8 cellular contexts compared by ENCODE assay signal in the genomic region with DNA sequence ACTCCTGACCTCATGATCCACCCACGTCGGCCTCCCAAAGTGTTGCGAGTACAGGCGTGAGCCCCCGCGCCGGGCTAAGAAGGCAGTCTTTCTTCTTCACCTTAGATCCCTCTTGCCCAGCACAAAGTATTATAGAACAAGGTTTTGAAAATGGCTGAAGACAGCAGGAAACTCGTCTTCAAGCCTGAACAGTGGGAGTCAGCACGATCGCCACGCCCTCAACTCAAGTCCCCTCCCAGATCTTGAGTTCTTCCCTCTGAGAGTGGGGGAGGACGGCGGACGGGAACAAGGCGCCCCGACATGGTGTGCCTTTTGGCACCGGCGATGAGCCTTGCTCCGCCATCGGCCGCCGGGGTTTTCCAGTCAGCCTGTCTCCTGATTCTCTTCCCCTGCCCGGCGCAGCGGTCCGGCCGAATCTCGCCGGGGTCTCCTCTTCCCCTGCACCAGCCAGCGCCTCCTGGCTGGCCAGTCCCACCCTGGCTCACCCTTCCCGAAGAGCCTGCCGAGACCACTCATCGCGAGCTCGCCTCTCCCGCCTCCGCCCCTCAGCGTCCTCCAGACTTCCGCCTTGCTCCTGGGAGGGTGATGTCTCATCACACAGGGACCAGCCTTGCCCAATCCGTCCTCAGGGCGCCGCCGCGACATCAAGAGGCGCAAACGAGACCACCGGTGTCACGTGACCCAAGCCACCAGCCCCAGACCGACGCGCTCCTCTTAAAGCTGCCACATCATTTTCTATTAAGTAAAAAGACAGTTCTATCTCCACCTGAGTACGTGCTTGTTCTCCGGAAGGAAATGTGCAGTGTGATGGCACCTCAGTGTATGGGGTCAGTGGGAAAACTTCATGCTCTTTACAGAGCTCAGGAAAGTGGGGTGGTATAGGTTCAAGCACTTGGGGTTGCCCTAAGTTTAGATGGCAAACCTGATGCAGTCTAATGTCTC. TPM values are rescaled to one million over a fixed set of nuclear protein-coding genes. Genes with fewer than 3 reads are reported as not detected.
DNase-seq lines count a peak whose midpoint lies in the region; ATAC-seq lines count a peak whose summit lies in the region.

A gene with protein sequence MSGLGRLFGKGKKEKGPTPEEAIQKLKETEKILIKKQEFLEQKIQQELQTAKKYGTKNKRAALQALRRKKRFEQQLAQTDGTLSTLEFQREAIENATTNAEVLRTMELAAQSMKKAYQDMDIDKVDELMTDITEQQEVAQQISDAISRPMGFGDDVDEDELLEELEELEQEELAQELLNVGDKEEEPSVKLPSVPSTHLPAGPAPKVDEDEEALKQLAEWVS (minus strand): TSS at position 565 of the 942 bp plus-strand sequence. CDS start 49 bp downstream, at position 516.

- peak; percentile 72 for ATAC-seq in GM21360 (IDR thresholded peaks at IDR 0.05; ENCODE audit: unreplicated experiment)
- peak; percentile 75 for ATAC-seq in effector memory CD8-positive, alpha-beta T cell (replicated peaks)

- H3K9me3 Mint-ChIP-seq in effector memory CD8-positive, alpha-beta T cell = no peaks in the 10 kb centered on the region

- H3K36me3 Mint-ChIP-seq in effector memory CD8-positive, alpha-beta T cell (ENCODE audit: insufficient read depth) = peaks cover 63% of the 10 kb centered on the region

- peaks cover 34 to 41% of the 10 kb centered on the region in 2 donors for H3K4me1 Mint-ChIP-seq in effector memory CD8-positive, alpha-beta T cell (ENCODE audit: low read depth in 2 of 2)

- H3K27ac Mint-ChIP-seq in effector memory CD8-positive, alpha-beta T cell = peak within 1 kb of the TSS; percentile 97 to 99

- peak within 1 kb of the TSS; percentile 88 to 89 for H3K4me3 Mint-ChIP-seq in effector memory CD8-positive, alpha-beta T cell

- peak; percentile 98 for DNase-seq in COLO668 (lab: John Stamatoyannopoulos, UW; ENCODE audit: unreplicated experiment)
- DNase-seq in HT1080 (ENCODE audit: low read depth) = peak; percentile 98
- DNase-seq in NOMO-1 treated with DMSO at 0.1 percent for 48 hours (lab: John Stamatoyannopoulos, UW; ENCODE audit: unreplicated experiment) = peak; percentile 98
- peak; percentile 93 to 95 for DNase-seq in activated CD8-positive, alpha-beta memory T cell treated with anti-CD3 and anti-CD28 coated beads for 4 hours (ENCODE audit: low read depth in 2 of 2)
- DNase-seq in effector memory CD8-positive, alpha-beta T cell = peak; percentile 94 to 97 (median 94)
- peak; percentile 95 for DNase-seq in medulla oblongata (ENCODE audit: extremely low spot score)
- peak; percentile 93 for DNase-seq in stimulated activated CD8-positive, alpha-beta memory T cell treated with anti-CD3 and anti-CD28 coated beads, Interleukin-12 subunit alpha, Interleukin-12 subunit beta, amount 100 ng/mL, for 1 hour (ENCODE audit: low read depth)

- H3K27me3 Mint-ChIP-seq in effector memory CD8-positive, alpha-beta T cell = no peaks in the 10 kb centered on the region

RNA-seq across cellular contexts. Expression of the gene that starts here (rescaled TPM):
- total RNA-seq in HT1080 (2014; rRNA removed; shearing (Covaris generic)) = 20.0 and 44.4 TPM in 2 replicates
- polyA plus RNA-seq in HT1080 (2015; cell fraction: cytosol; rRNA removed) = 26.3 and 29.8 TPM in 2 replicates
- polyA plus RNA-seq in HT1080 (2015; cell fraction: nucleus; rRNA removed) = 14.9 and 25.4 TPM in 2 replicates

Comparison
In these comparisons a context has a peak if more than half of its experiments do, and no peak if none do; other contexts are left out.
1. Peak in every context shown above with its lines: DNase-seq and ATAC-seq.